ENCODE assay signal across 19 cellular contexts in genomic region chr20:62997626-62998025, GRCh38. TPM values are rescaled to one million over a fixed set of nuclear protein-coding genes. Genes with fewer than 3 reads are reported as not detected.
"Had no signal": no experiment of that assay in that cellular context is flagged by ENCODE, and none has a peak within 500 bp of the region (broad histone marks: within the 10 kb centered on the region; RNA-seq: fewer than 3 reads in every experiment).

No MANE protein-coding gene starts in this region.

- H3K4me1 ChIP-seq: ascending aorta, esophagus squamous epithelium had no signal

- H3K9me3 ChIP-seq: ascending aorta, esophagus squamous epithelium had no signal

- FAIRE-seq: bronchial epithelial cell, islet of Langerhans had no signal

- ATAC-seq: activated CD8-positive, alpha-beta T cell treated with anti-CD3 and anti-CD28 coated beads for 36 hours had no signal

- H3K27ac ChIP-seq: ascending aorta, esophagus squamous epithelium, VCaP had no signal

- H3K36me3 ChIP-seq: ascending aorta, esophagus squamous epithelium had no signal

- DNase-seq: activated CD4-positive, alpha-beta T cell treated with anti-CD3 and anti-CD28 coated beads for 4 hours; activated CD8-positive, alpha-beta memory T cell treated with anti-CD3 and anti-CD28 coated beads, Interleukin-2, amount 50 U/mL, for 48 hours; activated CD8-positive, alpha-beta T cell treated with anti-CD3 and anti-CD28 coated beads for 36 hours; esophagus squamous epithelium; foreskin fibroblast; head of caudate nucleus; mesendoderm; nephron progenitor cell; stimulated activated CD4-positive, alpha-beta T cell treated with anti-CD3 and anti-CD28 coated beads, Interleukin-12 subunit alpha, Interleukin-12 subunit beta, amount 100 ng/mL, for 4 hours; stimulated activated CD4-positive, alpha-beta T cell treated with anti-CD3 and anti-CD28 coated beads, Interleukin-2, amount 100 ng/mL, for 48 hours; T-helper 9 cell had no signal

- H3K4me3 ChIP-seq: ascending aorta, esophagus squamous epithelium had no signal

RNA-seq across cellular contexts. Expression of gene BHLHE23, which starts 9.1 kb away (rescaled TPM):
- total RNA-seq: activated CD8-positive, alpha-beta T cell treated with anti-CD3 and anti-CD28 coated beads for 36 hours; ascending aorta; bronchial epithelial cell; esophagus squamous epithelium; liver; osteoblast; pulmonary artery endothelial cell; ureter had no signal
- polyA plus RNA-seq: liver had no signal
